In the genomic region with DNA sequence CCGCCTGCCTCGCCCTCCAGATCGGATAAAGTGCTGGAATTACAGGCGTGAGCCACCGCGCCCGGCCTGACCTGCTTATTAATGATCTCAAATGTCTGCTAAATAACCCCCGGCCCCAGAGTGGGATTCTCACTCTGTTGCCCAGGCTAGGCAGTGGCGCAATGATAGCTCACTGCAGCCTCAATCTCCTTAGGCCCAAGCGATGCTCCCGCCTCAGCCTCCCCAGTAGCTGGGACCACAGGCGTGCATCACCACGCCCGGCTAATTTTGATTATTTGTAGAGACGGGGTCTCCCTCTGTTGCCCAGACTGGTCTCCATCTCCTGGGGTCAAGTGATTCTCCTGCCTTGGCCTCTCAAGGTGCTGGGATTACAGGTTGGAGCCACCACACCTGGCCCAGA, we compare ENCODE assay signal across 2 cellular contexts.
TF ChIP-seq lines count a peak whose summit lies in the region.

No MANE protein-coding gene starts in this region.

TF ChIP-seq in IMR-90, 13 proteins besides CTCF, POLR2A, EP300 and RAD21:
- TF ChIP-seq CEBPB (IDR thresholded peaks at IDR 0.05; ENCODE audit: low read depth, low read length), result peak; percentile 37; the same call in 1 of the 2 replicates
- TF ChIP-seq BHLHE40 (IDR thresholded peaks at IDR 0.05; ENCODE audit: low read depth, low read length), result no peak

TF ChIP-seq in neural cell, 6 proteins besides CTCF, POLR2A, EP300 and RAD21:
- TF ChIP-seq POLR2AphosphoS5 (IDR thresholded peaks at IDR 0.05), result no peak
- TF ChIP-seq TAF1 (IDR thresholded peaks at IDR 0.05; ENCODE audit: low read depth), result no peak
- TF ChIP-seq EZH2 (IDR thresholded peaks at IDR 0.05; ENCODE audit: borderline replicate concordance, insufficient read depth, low read length, poor library complexity, severe bottlenecking), result no peak
- TF ChIP-seq MXI1 (conservative IDR thresholded peaks at IDR 0.05; ENCODE audit: poor library complexity, severe bottlenecking), result no peak
- TF ChIP-seq SMC3 (conservative IDR thresholded peaks at IDR 0.05; ENCODE audit: poor library complexity), result no peak
- TF ChIP-seq, protein P1, sequence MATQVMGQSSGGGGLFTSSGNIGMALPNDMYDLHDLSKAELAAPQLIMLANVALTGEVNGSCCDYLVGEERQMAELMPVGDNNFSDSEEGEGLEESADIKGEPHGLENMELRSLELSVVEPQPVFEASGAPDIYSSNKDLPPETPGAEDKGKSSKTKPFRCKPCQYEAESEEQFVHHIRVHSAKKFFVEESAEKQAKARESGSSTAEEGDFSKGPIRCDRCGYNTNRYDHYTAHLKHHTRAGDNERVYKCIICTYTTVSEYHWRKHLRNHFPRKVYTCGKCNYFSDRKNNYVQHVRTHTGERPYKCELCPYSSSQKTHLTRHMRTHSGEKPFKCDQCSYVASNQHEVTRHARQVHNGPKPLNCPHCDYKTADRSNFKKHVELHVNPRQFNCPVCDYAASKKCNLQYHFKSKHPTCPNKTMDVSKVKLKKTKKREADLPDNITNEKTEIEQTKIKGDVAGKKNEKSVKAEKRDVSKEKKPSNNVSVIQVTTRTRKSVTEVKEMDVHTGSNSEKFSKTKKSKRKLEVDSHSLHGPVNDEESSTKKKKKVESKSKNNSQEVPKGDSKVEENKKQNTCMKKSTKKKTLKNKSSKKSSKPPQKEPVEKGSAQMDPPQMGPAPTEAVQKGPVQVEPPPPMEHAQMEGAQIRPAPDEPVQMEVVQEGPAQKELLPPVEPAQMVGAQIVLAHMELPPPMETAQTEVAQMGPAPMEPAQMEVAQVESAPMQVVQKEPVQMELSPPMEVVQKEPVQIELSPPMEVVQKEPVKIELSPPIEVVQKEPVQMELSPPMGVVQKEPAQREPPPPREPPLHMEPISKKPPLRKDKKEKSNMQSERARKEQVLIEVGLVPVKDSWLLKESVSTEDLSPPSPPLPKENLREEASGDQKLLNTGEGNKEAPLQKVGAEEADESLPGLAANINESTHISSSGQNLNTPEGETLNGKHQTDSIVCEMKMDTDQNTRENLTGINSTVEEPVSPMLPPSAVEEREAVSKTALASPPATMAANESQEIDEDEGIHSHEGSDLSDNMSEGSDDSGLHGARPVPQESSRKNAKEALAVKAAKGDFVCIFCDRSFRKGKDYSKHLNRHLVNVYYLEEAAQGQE (IDR thresholded peaks at IDR 0.05; ENCODE audit: borderline replicate concordance), result no peak
